In genomic region chr18:57730146-57730545, GRCh38 we compare ENCODE assay signal across 28 cellular contexts.
DNase-seq lines count a peak whose midpoint lies in the region; ATAC-seq and TF ChIP-seq lines count a peak whose summit lies in the region.
"Had no signal": no experiment of that assay in that cellular context is flagged by ENCODE, and none has a peak within 500 bp of the region (broad histone marks: within the 10 kb centered on the region; RNA-seq: fewer than 3 reads in every experiment).

No MANE protein-coding gene starts in this region.

- peaks cover 9% of the 10 kb centered on the region for H3K9me3 Mint-ChIP-seq in activated B cell treated with CpG ODN at 0.5 μM for 24 hours

- no peaks in the 10 kb centered on the region for H3K4me1 ChIP-seq in prostate gland (replicated peaks)
- H3K4me1 ChIP-seq: BE2C, HAP-1, uterus had no signal

- H3K27ac Mint-ChIP-seq in activated B cell treated with CpG ODN at 0.5 μM for 24 hours, result peak overlapping the region; percentile 15
- H3K27ac Mint-ChIP-seq: activated CD8-positive, alpha-beta T cell treated with anti-CD3 and anti-CD28 coated beads for 36 hours; activated naive CD4-positive, alpha-beta T cell treated with anti-CD3 and anti-CD28 coated beads for 36 hours; brain; nephron progenitor cell; T-helper 2 cell treated with Interferon-gamma antibody and Interleukin-4, amounts not matched to agents 5 μg/mL and 100 μg/mL, for 36 hours had no signal

- peak overlapping the region; percentile 61 to 70 for H3K27ac ChIP-seq in prostate gland
- H3K27ac ChIP-seq: heart right ventricle, lower lobe of right lung, suprapubic skin had no signal

- 68% methylated on average over 5 of the region's 5 CpGs for WGBS in prostate gland

- no peak overlapping the region for H3K4me3 Mint-ChIP-seq in activated B cell treated with CpG ODN at 0.5 μM for 24 hours
- H3K4me3 Mint-ChIP-seq: activated CD8-positive, alpha-beta T cell treated with anti-CD3 and anti-CD28 coated beads for 36 hours; activated naive CD4-positive, alpha-beta T cell treated with anti-CD3 and anti-CD28 coated beads for 36 hours; brain; nephron progenitor cell; T-helper 2 cell treated with Interferon-gamma antibody and Interleukin-4, amounts not matched to agents 5 μg/mL and 100 μg/mL, for 36 hours had no signal

- intact Hi-C loops in activated B cell treated with CpG ODN at 0.5 μM for 24 hours (cut with micrococcal nuclease) (no loop called here), prostate gland (cut with DNase I) (no loop called here)

- no peak for TF ChIP-seq POLR2A in prostate gland (IDR thresholded peaks at IDR 0.05)

- POLR2A ChIA-PET in activated B cell treated with CpG ODN at 0.5 μM for 24 hours (lab: Charles Lee), result interaction anchor here (0.6 kb wide), 1 partner anchor 93 kb away, joined by 6 read pairs; no protein-coding TSS in a partner anchor

- no peaks in the 10 kb centered on the region for H3K27me3 ChIP-seq in prostate gland (replicated peaks; ENCODE audit: insufficient read depth)
- H3K27me3 ChIP-seq: BE2C, heart right ventricle, pancreas, suprapubic skin, uterus had no signal

- CTCF ChIA-PET in activated B cell treated with CpG ODN at 0.5 μM for 24 hours (lab: Charles Lee), result no interaction called here

- no peak for ATAC-seq in activated B cell treated with CpG ODN at 0.5 μM for 24 hours (ENCODE audit: low read depth)
- no peak for ATAC-seq in GM19023 (IDR thresholded peaks at IDR 0.05; ENCODE audit: unreplicated experiment)
- ATAC-seq: activated CD8-positive, alpha-beta T cell treated with anti-CD3 and anti-CD28 coated beads for 36 hours; GM12878; heart right ventricle; lower lobe of right lung had no signal

- no peaks in the 10 kb centered on the region for H3K9me3 ChIP-seq in prostate gland
- H3K9me3 ChIP-seq: BE2C, HAP-1, lower lobe of right lung, pancreas, suprapubic skin had no signal

- no peaks in the 10 kb centered on the region for H3K36me3 ChIP-seq in prostate gland
- H3K36me3 ChIP-seq: BE2C, HAP-1, uterus had no signal

- peaks cover 45% of the 10 kb centered on the region for H3K4me1 Mint-ChIP-seq in activated B cell treated with CpG ODN at 0.5 μM for 24 hours
- H3K4me1 Mint-ChIP-seq: brain had no signal

- DNase-seq in Ammon's horn (ENCODE audit: low spot score) (peak; percentile 21), activated B cell treated with CpG ODN at 0.5 μM for 24 hours (no peak), fibroblast of peridontal ligament (ENCODE audit: extremely low read depth) (peak; percentile 30), prostate gland (ENCODE audit: low spot score) (no peak), SKM-1 (lab: John Stamatoyannopoulos, UW; ENCODE audit: unreplicated experiment) (no peak), COR-L47 (lab: John Stamatoyannopoulos, UW) (no peak), GM19240 (ENCODE audit: insufficient read length, low spot score) (no peak)
- DNase-seq: activated CD8-positive, alpha-beta T cell treated with anti-CD3 and anti-CD28 coated beads for 36 hours; activated naive CD4-positive, alpha-beta T cell treated with anti-CD3 and anti-CD28 coated beads for 36 hours; BE2C; DMS153; heart right ventricle; lower lobe of right lung; NCI-H1417; NCI-H2029; NCI-H526 treated with DMSO at 0.1 percent for 48 hours; nephron progenitor cell; pancreas; retina; SHP77; stimulated activated naive CD4-positive, alpha-beta T cell; uterus had no signal

- no peak for TF ChIP-seq CTCF in activated B cell treated with CpG ODN at 0.5 μM for 24 hours (IDR thresholded peaks at IDR 0.05)
- TF ChIP-seq CTCF in prostate gland (IDR thresholded peaks at IDR 0.05), result no peak

- H3K4me3 ChIP-seq in prostate gland, result no peak overlapping the region
- H3K4me3 ChIP-seq: GM12878, HAP-1, heart right ventricle, lower lobe of right lung, pancreas, suprapubic skin, uterus had no signal

- peaks cover 13% of the 10 kb centered on the region for H3K36me3 Mint-ChIP-seq in activated B cell treated with CpG ODN at 0.5 μM for 24 hours (ENCODE audit: low read depth)

- no peaks in the 10 kb centered on the region for H3K27me3 Mint-ChIP-seq in activated B cell treated with CpG ODN at 0.5 μM for 24 hours
- H3K27me3 Mint-ChIP-seq: activated CD8-positive, alpha-beta T cell treated with anti-CD3 and anti-CD28 coated beads for 36 hours; brain had no signal

Comparison
In these comparisons a context has a peak if more than half of its experiments do, and no peak if none do; other contexts are left out.
1. DNase-seq: peak in Ammon's horn (single experiment) and fibroblast of peridontal ligament (single experiment); none in activated B cell treated with CpG ODN at 0.5 μM for 24 hours (single experiment), prostate gland (single experiment), SKM-1 (single experiment), COR-L47 (single experiment) and GM19240 (single experiment).